In the genomic region with DNA sequence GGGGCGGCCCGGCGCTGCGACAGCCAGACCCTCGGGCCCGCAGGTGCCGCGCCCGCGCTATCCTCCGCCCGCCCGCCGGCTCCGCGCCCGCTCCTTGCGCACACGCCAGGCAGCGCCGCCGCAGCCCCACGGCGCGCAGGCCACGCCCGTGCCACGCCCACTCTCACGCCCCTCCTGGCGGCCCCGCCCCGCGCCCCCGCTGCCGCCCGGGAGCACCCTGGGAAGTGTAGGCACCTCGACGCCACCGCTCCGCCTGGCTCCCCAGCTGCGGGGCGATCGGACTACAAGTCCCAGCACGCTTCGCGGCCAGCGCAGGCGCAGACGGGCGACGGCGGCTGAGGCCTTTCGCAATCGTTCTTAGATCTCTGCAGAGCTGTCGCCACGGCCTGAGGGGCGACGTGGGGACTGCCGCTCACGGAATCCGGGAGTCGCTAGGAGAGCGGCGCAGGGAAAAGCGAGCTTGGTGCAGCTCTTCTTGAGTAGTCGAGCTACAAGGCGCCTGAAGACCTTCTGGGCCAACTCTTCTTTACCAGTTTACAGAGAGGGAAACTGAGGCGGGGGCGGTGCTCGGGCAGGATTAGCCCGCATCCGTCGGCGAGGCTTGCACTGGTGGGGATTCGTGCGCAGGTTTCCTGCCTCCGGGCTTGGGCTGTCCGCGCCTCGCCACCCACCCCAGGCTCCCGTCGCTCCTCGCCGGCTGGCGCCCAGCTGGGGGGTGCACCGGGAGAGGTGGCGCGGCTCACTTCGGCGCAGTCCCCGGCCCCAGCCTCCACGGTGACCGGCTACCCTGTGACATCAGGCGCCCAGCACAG, we compare ENCODE assay signal across 8 cellular contexts. TPM values are rescaled to one million over a fixed set of nuclear protein-coding genes. Genes with fewer than 3 reads are reported as not detected.
DNase-seq lines count a peak whose midpoint lies in the region; ATAC-seq and TF ChIP-seq lines count a peak whose summit lies in the region.

A gene (minus strand): TSS at position 104 of the 812 bp plus-strand sequence. CDS start 124 bp downstream, outside the sequence.

- H2AFZ ChIP-seq in PC-9: peak within 1 kb of the TSS; percentile 93

- no CpG with 5 or more reads among the region's 94 CpGs for WGBS in esophagus squamous epithelium, 2 donors

- no peaks in the 10 kb centered on the region for H3K79me2 ChIP-seq in PC-9 (ENCODE audit: low read depth)

- peak within 1 kb of the TSS; percentile 85 for H3K4me2 ChIP-seq in PC-9

- H3K36me3 ChIP-seq in PC-9 (ENCODE audit: low read depth): no peaks in the 10 kb centered on the region
- H3K36me3 ChIP-seq in esophagus squamous epithelium: no peaks in the 10 kb centered on the region
- H3K36me3 ChIP-seq in muscle layer of duodenum (ENCODE audit: control insufficient read depth in 1 of 2, insufficient read depth in 2 of 2, low read length in 2 of 2): no peaks in the 10 kb centered on the region

- TF ChIP-seq CTCF in PC-9 (conservative IDR thresholded peaks at IDR 0.05) (no peak), esophagus squamous epithelium (IDR thresholded peaks at IDR 0.05) (peak in 1 of 6 experiments; percentile 11)

- H4K20me1 ChIP-seq in PC-9 (ENCODE audit: insufficient read depth): no peaks in the 10 kb centered on the region

- H3K4me1 ChIP-seq in PC-9 (replicated peaks; ENCODE audit: insufficient read depth) (no peaks in the 10 kb centered on the region; the same call in 1 of the 2 replicates), esophagus squamous epithelium (peaks cover 23 to 66% (median 29%) of the 10 kb centered on the region in 3 donors), muscle layer of duodenum (ENCODE audit: control insufficient read depth in 1 of 2, insufficient read depth in 2 of 2, low read length in 2 of 2) (peaks cover 0 to 25% of the 10 kb centered on the region in 2 donors)

- H3K27me3 ChIP-seq in PC-9 (ENCODE audit: insufficient read depth, low read depth): no peaks in the 10 kb centered on the region
- H3K27me3 ChIP-seq in esophagus squamous epithelium: peaks cover 0 to 18% (median 4%) of the 10 kb centered on the region in 4 donors
- no peaks in the 10 kb centered on the region for H3K27me3 ChIP-seq in muscle layer of duodenum (ENCODE audit: low read depth, low read length)

- H3K27ac ChIP-seq in PC-9 (no peak within 1 kb of the TSS), esophagus squamous epithelium (peak within 1 kb of the TSS; percentile 48 to 84 (median 78)), muscle layer of duodenum (ENCODE audit: low read length) (no peak within 1 kb of the TSS)

- POLR2A ChIA-PET in PC-9 (lab: Charles Lee; ENCODE audit: unreplicated experiment): interaction anchor here (0.6 kb wide), 1 partner anchor 109 kb away, joined by 5 read pairs; no protein-coding TSS in a partner anchor

- intact Hi-C loops in PC-9 (cut with micrococcal nuclease; ENCODE audit: unreplicated experiment) (no loop called here), esophagus squamous epithelium (cut with DNase I) (no loop called here)

- H3K4me3 ChIP-seq in PC-9 (peak within 1 kb of the TSS; percentile 90), esophagus squamous epithelium (peak within 1 kb of the TSS; percentile 65 to 85 (median 82)), muscle layer of duodenum (ENCODE audit: low read depth in 1 of 2, low read length in 2 of 2) (peak within 1 kb of the TSS; percentile 82 to 95)

- H3F3A ChIP-seq in PC-9 (ENCODE audit: insufficient read depth, low read depth): no peaks in the 10 kb centered on the region

- in situ Hi-C loops in KBM-7 (cut with MboI; ENCODE audit: low pct_unique_long_range_greater_than_20kb, low sequenced_read_pairs): no loop called here

- no peaks in the 10 kb centered on the region for H3K9me2 ChIP-seq in PC-9 (ENCODE audit: insufficient read depth)

- no TSS peak for BruUV-seq in PC-9 (replicated peaks; lab: Mats Ljungman, UMichigan)

- ATAC-seq in GM21723 (IDR thresholded peaks at IDR 0.05; ENCODE audit: unreplicated experiment): peak; percentile 97

- CTCF ChIA-PET in PC-9 (lab: Charles Lee): interaction anchor here (0.6 to 0.7 kb wide), 3 partner anchors 18 to 713 kb away, joined by 3 to 4 read pairs (median 3); no protein-coding TSS in a partner anchor

- TF ChIP-seq POLR2A in esophagus squamous epithelium (IDR thresholded peaks at IDR 0.05): peak in 3 of 4 donors; percentile 41 to 80 (median 47)

- H3K9me3 ChIP-seq in PC-9 (ENCODE audit: insufficient read depth, low read depth): no peaks in the 10 kb centered on the region
- H3K9me3 ChIP-seq in esophagus squamous epithelium: no peaks in the 10 kb centered on the region
- H3K9me3 ChIP-seq in muscle layer of duodenum (ENCODE audit: control insufficient read depth in 1 of 2, low read length in 2 of 2): no peaks in the 10 kb centered on the region

- DNase-seq in DMS53 (lab: John Stamatoyannopoulos, UW) (peak; percentile 99), KBM-7 (peak; percentile 97), PC-9 (peak; percentile 85 to 99), esophagus squamous epithelium (lab: John Stamatoyannopoulos, UW) (peak; percentile 85)
- DNase-seq in activated T-cell treated with anti-CD3 and anti-CD28 coated beads, Interleukin-2, amount 50 U/mL, for 48 hours: peak; percentile 98 to 100
- peak; percentile 92 for DNase-seq in stimulated activated CD8-positive, alpha-beta memory T cell treated with anti-CD3 and anti-CD28 coated beads, Interleukin-7, amount 100 ng/mL, for 24 hours (ENCODE audit: low read depth)

RNA-seq across cellular contexts. Expression of the gene that starts here (rescaled TPM):
- total RNA-seq in PC-9 (2021): 1.6 and 6.2 TPM in 2 replicates
- total RNA-seq in esophagus squamous epithelium: 10 to 100 TPM; 13.5 to 26.7 (median 15.7) TPM

Comparison
In these comparisons a context has a peak if more than half of its experiments do, and no peak if none do; other contexts are left out.
1. H3K27ac ChIP-seq: peak in esophagus squamous epithelium (4 of 4); none in PC-9 (single experiment) and muscle layer of duodenum (single experiment).
2. Peak in every context shown above with its lines, with median percentiles within 50 percentile points of each other: DNase-seq and H3K4me3 ChIP-seq.